In genomic region chr6:168219167-168219566, GRCh38 we compare ENCODE assay signal across 24 cellular contexts.
A peak's percentile ranks its signal among the peaks of the same experiment; 100 is the strongest.
DNase-seq lines count a peak whose midpoint lies in the region; ATAC-seq and TF ChIP-seq lines count a peak whose summit lies in the region.
"Had no signal": no experiment of that assay in that cellular context is flagged by ENCODE, and none has a peak within 500 bp of the region (broad histone marks: within the 10 kb centered on the region; RNA-seq: fewer than 3 reads in every experiment).

No MANE protein-coding gene starts in this region.

- TF ChIP-seq CTCF in choroid plexus epithelial cell (conservative IDR thresholded peaks at IDR 0.05; ENCODE audit: low read depth, low read length) (no peak), gastrocnemius medialis (IDR thresholded peaks at IDR 0.05 in 4 of 5, conservative IDR thresholded peaks at IDR 0.05 in 1 of 5) (no peak)

- H3K9me3 ChIP-seq in gastrocnemius medialis = no peaks in the 10 kb centered on the region
- H3K9me3 ChIP-seq: mucosa of descending colon, tibial nerve had no signal

- ATAC-seq in left ventricle myocardium superior (peak; percentile 92), gastrocnemius medialis (peak; percentile 56 to 63)
- ATAC-seq: activated naive CD8-positive, alpha-beta T cell treated with anti-CD3 and anti-CD28 coated beads, Interleukin-2, amount 50 U/mL, for 24 hours; HCT116; mucosa of descending colon had no signal

- H3K27me3 ChIP-seq in gastrocnemius medialis = no peaks in the 10 kb centered on the region
- H3K27me3 ChIP-seq: tibial nerve had no signal

- H3K36me3 ChIP-seq in gastrocnemius medialis = no peaks in the 10 kb centered on the region
- H3K36me3 ChIP-seq: tibial nerve had no signal

- intact Hi-C loops in left ventricle myocardium superior (cut with micrococcal nuclease) = no loop called here
- intact Hi-C loops in gastrocnemius medialis (cut with DNase I; ENCODE audit: low total_unique reads) = no loop called here

- no peak overlapping the region for H3K27ac ChIP-seq in gastrocnemius medialis
- H3K27ac ChIP-seq: epithelial cell of prostate, SK-N-MC had no signal

- in situ Hi-C loops in gastrocnemius medialis (cut with MboI; ENCODE audit: low sequenced_read_pairs in 4 of 4) = no loop called here

- H3K4me3 ChIP-seq in choroid plexus epithelial cell (ENCODE audit: low read depth, low read length) (no peak overlapping the region), gastrocnemius medialis (no peak overlapping the region)
- H3K4me3 ChIP-seq: mucosa of descending colon, SK-N-MC, tibial nerve had no signal

- H3K4me1 ChIP-seq in gastrocnemius medialis = no peaks in the 10 kb centered on the region

- DNase-seq in GM03348 (ENCODE audit: low spot score) (peak; percentile 38), choroid plexus epithelial cell (ENCODE audit: low read depth) (peak; percentile 62), left ventricle myocardium superior (peak; percentile 67), gastrocnemius medialis (no peak), H4 (ENCODE audit: low spot score) (no peak), inferior parietal cortex (ENCODE audit: extremely low spot score) (no peak), NCI-H2081 treated with DMSO at 0.1 percent for 48 hours (lab: John Stamatoyannopoulos, UW) (no peak)
- no peak for DNase-seq in stimulated activated CD4-positive, alpha-beta T cell treated with anti-CD3 and anti-CD28 coated beads, Interleukin-2, amount 100 ng/mL, for 24 hours
- DNase-seq: activated CD4-positive, alpha-beta T cell treated with anti-CD3 and anti-CD28 coated beads, Interleukin-2, amount 50 U/mL, for 4 hours; activated effector memory CD4-positive, alpha-beta T cell treated with Interleukin-2 at 50 U/mL for 16 hours; activated naive CD8-positive, alpha-beta T cell treated with anti-CD3 and anti-CD28 coated beads, Interleukin-2, amount 50 U/mL, for 24 hours; caudate nucleus; DND-41; Kasumi-1; mucosa of descending colon; NCI-H1092; NCI-H2081; NCI-H510A; NK-92 treated with Interleukin-12 subunit alpha and Interleukin-12 subunit beta, amount 100 ng/mL, for 24 hours; retina had no signal

- no peak for TF ChIP-seq POLR2A in gastrocnemius medialis (IDR thresholded peaks at IDR 0.05)

Comparison
In these comparisons a context has a peak if more than half of its experiments do, and no peak if none do; other contexts are left out.
1. DNase-seq: peak in GM03348 (single experiment), choroid plexus epithelial cell (single experiment) and left ventricle myocardium superior (single experiment); none in gastrocnemius medialis (0 of 2), stimulated activated CD4-positive, alpha-beta T cell treated with anti-CD3 and anti-CD28 coated beads, Interleukin-2, amount 100 ng/mL, for 24 hours (0 of 2), H4 (single experiment), inferior parietal cortex (single experiment) and NCI-H2081 treated with DMSO at 0.1 percent for 48 hours (single experiment).